8 cellular contexts compared by ENCODE assay signal in the genomic region with DNA sequence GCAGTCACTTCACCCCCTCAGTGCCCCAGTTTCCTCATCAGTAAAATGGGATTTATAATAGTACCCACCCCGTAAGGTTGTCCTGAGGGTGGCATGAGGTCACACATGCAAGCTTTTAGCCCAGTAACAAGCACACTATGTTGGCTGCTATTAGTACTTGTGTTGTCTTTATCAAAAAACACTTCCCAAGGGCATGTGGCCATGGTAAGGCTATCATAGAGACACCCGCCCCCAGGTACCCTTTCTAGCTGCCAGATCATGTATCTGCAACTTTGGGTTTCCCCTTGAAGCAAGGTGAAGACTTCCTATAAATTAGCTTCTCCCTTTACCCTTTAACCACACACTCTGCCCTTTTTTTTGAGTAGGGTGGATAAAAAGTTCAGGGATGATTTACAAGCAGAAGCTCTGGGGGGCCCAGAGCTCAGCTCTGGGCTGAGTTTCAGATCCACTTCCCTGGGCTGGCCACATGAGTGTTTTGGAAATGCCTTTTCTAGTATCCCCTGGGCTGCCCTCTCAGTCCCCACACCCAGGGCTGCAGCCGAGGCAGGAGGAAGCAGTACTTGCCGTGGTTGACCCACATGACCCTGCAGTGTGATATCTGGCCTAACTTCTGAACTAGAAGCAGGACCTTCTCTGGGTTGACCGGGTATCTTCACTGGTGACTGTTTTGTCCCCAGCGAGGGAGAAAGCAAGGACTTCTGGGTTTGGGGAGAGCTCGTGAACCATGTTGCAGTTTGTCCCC. TPM values are rescaled to one million over a fixed set of nuclear protein-coding genes. Genes with fewer than 3 reads are reported as not detected.
A peak's percentile ranks its signal among the peaks of the same experiment; 100 is the strongest.
DNase-seq lines count a peak whose midpoint lies in the region; ATAC-seq, FAIRE-seq and TF ChIP-seq lines count a peak whose summit lies in the region.

No MANE protein-coding gene starts in this region.

- no peak overlapping the region for H2AK5ac ChIP-seq in H1 (ENCODE audit: low read depth, low read length)

- POLR2A ChIA-PET in GM10248 (lab: Yijun Ruan, JAX) = no interaction called here
- POLR2A ChIA-PET in H1 (lab: Charles Lee; ENCODE audit: partially characterized antibody) = interaction anchor here (1.2 to 1.6 kb wide), 3 partner anchors 36 to 269 kb away, joined by 3 to 4 read pairs (median 3); a partner anchor contains a TSS

- no peak overlapping the region for H2BK120ac ChIP-seq in H1 (replicated peaks; ENCODE audit: low read depth, low read length)

- H2BK20ac ChIP-seq in H1 (ENCODE audit: low read length) = no peak overlapping the region

- no peak overlapping the region for H4K5ac ChIP-seq in H1 (ENCODE audit: insufficient read length, low read depth, low read length)

- no peak overlapping the region for H2AFZ ChIP-seq in H1 (ENCODE audit: low read length)
- no peak overlapping the region for H2AFZ ChIP-seq in neural progenitor cell (replicated peaks)

- TF ChIP-seq CTCF in GM10248 (IDR thresholded peaks at IDR 0.05; ENCODE audit: control extremely low read depth, extremely low read depth, low read depth, missing control alignments) = no peak
- TF ChIP-seq CTCF in Peyer's patch (IDR thresholded peaks at IDR 0.05) = no peak
- no peak for TF ChIP-seq CTCF in H1 (IDR thresholded peaks at IDR 0.05; ENCODE audit: control extremely low read depth in 1 of 3, insufficient read depth in 1 of 3, low read depth in 1 of 3, low read length in 3 of 3)
- TF ChIP-seq CTCF in neural progenitor cell (IDR thresholded peaks at IDR 0.05) = no peak
- TF ChIP-seq CTCF in prostate gland (IDR thresholded peaks at IDR 0.05) = no peak

- no peaks in the 10 kb centered on the region for H3K9me3 Mint-ChIP-seq in neural progenitor cell

- H4K20me1 ChIP-seq in H1 (replicated peaks in 1 of 2; ENCODE audit: control insufficient read depth in 1 of 2, insufficient read depth in 2 of 2, low read length in 2 of 2) = peaks cover 9 to 11% of the 10 kb centered on the region in 2 experiments
- H4K20me1 ChIP-seq in neural progenitor cell (ENCODE audit: low read depth) = peaks cover 61% of the 10 kb centered on the region

- H3K79me1 ChIP-seq in H1 (ENCODE audit: low read depth, low read length) = peaks cover 12% of the 10 kb centered on the region

- peak overlapping the region; percentile 88 for H3K27ac Mint-ChIP-seq in neural progenitor cell

- no peak overlapping the region; a peak in 1 of 7 replicates for H3K9ac ChIP-seq in H1 (replicated peaks in 1 of 4; ENCODE audit: extremely low read depth in 1 of 4, low read depth in 3 of 4, low read length in 3 of 4)
- no peak overlapping the region for H3K9ac ChIP-seq in neural progenitor cell

- no peak for TF ChIP-seq EP300 in H1 (IDR thresholded peaks at IDR 0.05; ENCODE audit: borderline replicate concordance in 1 of 2, low read depth in 2 of 2, low read length in 2 of 2)

- H4K91ac ChIP-seq in H1 (replicated peaks; ENCODE audit: insufficient read length, low read length) = no peak overlapping the region

- H4K8ac ChIP-seq in H1 (ENCODE audit: extremely low read depth, insufficient read depth, low read length) = no peak overlapping the region

- H3K27me3 ChIP-seq in Peyer's patch (no peaks in the 10 kb centered on the region), H1 (replicated peaks in 1 of 4; ENCODE audit: control insufficient read depth in 3 of 4, extremely low read depth in 1 of 4, insufficient read depth in 3 of 4, low read length in 3 of 4) (no peaks in the 10 kb centered on the region), neural progenitor cell (no peaks in the 10 kb centered on the region), prostate gland (replicated peaks; ENCODE audit: insufficient read depth) (no peaks in the 10 kb centered on the region)

- H3K4ac ChIP-seq in H1 (replicated peaks; ENCODE audit: insufficient read length, low read depth, low read length) = no peak overlapping the region

- peaks cover 13% of the 10 kb centered on the region for H3K36me3 Mint-ChIP-seq in neural progenitor cell

- H3K23me2 ChIP-seq in H1 (ENCODE audit: low read depth, low read length) = peaks cover 6% of the 10 kb centered on the region; the same call in 1 of the 2 replicates

- TF ChIP-seq POLR2A in Peyer's patch (IDR thresholded peaks at IDR 0.05) = no peak
- no peak for TF ChIP-seq POLR2A in H1 (IDR thresholded peaks at IDR 0.05; ENCODE audit: control extremely low read depth in 1 of 2, low read depth in 2 of 2, low read length in 2 of 2)
- TF ChIP-seq POLR2A in prostate gland (IDR thresholded peaks at IDR 0.05) = no peak

- H3K36me3 ChIP-seq in Peyer's patch (peaks cover 0 to 17% (median 0%) of the 10 kb centered on the region in 3 donors), H1 (ENCODE audit: control insufficient read depth in 2 of 4, insufficient read depth in 4 of 4, low read length in 3 of 4) (peaks cover 0 to 14% (median 4%) of the 10 kb centered on the region in 4 experiments; a peak in 5 of 8 replicates), neural progenitor cell (no peaks in the 10 kb centered on the region), prostate gland (peaks cover 0 to 3% of the 10 kb centered on the region in 2 donors)

- H3K79me2 ChIP-seq in H1 (ENCODE audit: control insufficient read depth in 1 of 2, insufficient read depth in 2 of 2, low read length in 2 of 2) = peaks cover 0 to 11% of the 10 kb centered on the region in 2 experiments; a peak in 1 of 4 replicates
- peaks cover 51% of the 10 kb centered on the region for H3K79me2 ChIP-seq in neural progenitor cell (ENCODE audit: low read depth)

- WGBS in H1 (ENCODE audit: extremely low coverage in 1 of 2, insufficient coverage in 1 of 2, insufficient read length in 1 of 2, insufficient replicate concordance in 2 of 2, low coverage in 1 of 2, low lambda C conversion rate in 2 of 2, missing lambda C conversion rate in 1 of 2), 2 experiments = 88% methylated on average over 7 of the region's 7 CpGs; no CpG with 5 or more reads in 1 of the 2 experiments
- 56% methylated on average over 7 of the region's 7 CpGs for WGBS in prostate gland

- H3K4me3 Mint-ChIP-seq in neural progenitor cell = peak overlapping the region; percentile 92

- H3K4me2 ChIP-seq in H1 (ENCODE audit: insufficient read depth in 1 of 2, low read depth in 2 of 2, low read length in 2 of 2) = peak overlapping the region; percentile 4 to 93; a peak in 2 of 4 replicates
- H3K4me2 ChIP-seq in neural progenitor cell = peak overlapping the region; percentile 99

- H3K4me3 ChIP-seq in Peyer's patch (peak overlapping the region in 2 of 4 donors; percentile 6 to 93), H1 (ENCODE audit: extremely low read depth in 1 of 4, insufficient read depth in 2 of 4, low read depth in 3 of 4, low read length in 4 of 4) (no peak overlapping the region), neural progenitor cell (no peak overlapping the region), prostate gland (no peak overlapping the region)

- H3K27ac ChIP-seq in Peyer's patch = peak overlapping the region in 3 of 4 donors; percentile 21 to 87 (median 73)
- H3K27ac ChIP-seq in H1 (ENCODE audit: low read depth, low read length) = no peak overlapping the region
- H3K27ac ChIP-seq in neural progenitor cell = no peak overlapping the region
- no peak overlapping the region for H3K27ac ChIP-seq in prostate gland

- H2BK15ac ChIP-seq in H1 (ENCODE audit: low read length) = no peak overlapping the region

- H3K14ac ChIP-seq in H1 (ENCODE audit: insufficient read length) = no peak overlapping the region

- H3K9me3 ChIP-seq in Peyer's patch (no peaks in the 10 kb centered on the region), H1 (ENCODE audit: insufficient read depth in 2 of 2, low read depth in 1 of 2, low read length in 1 of 2) (no peaks in the 10 kb centered on the region), neural progenitor cell (ENCODE audit: low read depth) (no peaks in the 10 kb centered on the region), prostate gland (no peaks in the 10 kb centered on the region)

- H3K23ac ChIP-seq in H1 (ENCODE audit: insufficient read length) = no peak overlapping the region

- no peak overlapping the region for H2BK5ac ChIP-seq in H1 (ENCODE audit: low read depth, low read length)

- no peak overlapping the region for H3K56ac ChIP-seq in H1 (replicated peaks; ENCODE audit: insufficient read length, low read depth, low read length)

- FAIRE-seq in H1 (lab: Jason Lieb, UNC) = no peak

- no peak overlapping the region for H2BK12ac ChIP-seq in H1 (ENCODE audit: low read depth, low read length)

- H3K18ac ChIP-seq in H1 (ENCODE audit: extremely low read depth, low read length) = no peak overlapping the region

- peaks cover 14% of the 10 kb centered on the region for H3K27me3 Mint-ChIP-seq in neural progenitor cell (ENCODE audit: insufficient read depth, low read depth)

- ATAC-seq in GM18519 (IDR thresholded peaks at IDR 0.05; ENCODE audit: low FRiP score, unreplicated experiment) = no peak
- ATAC-seq in GM18909 (IDR thresholded peaks at IDR 0.05; ENCODE audit: poor library complexity, unreplicated experiment) = no peak

- peaks cover 21% of the 10 kb centered on the region for H3F3A ChIP-seq in neural progenitor cell (ENCODE audit: low read depth)

- TF ChIP-seq RAD21 in H1 (IDR thresholded peaks at IDR 0.05 in 1 of 2, conservative IDR thresholded peaks at IDR 0.05 in 1 of 2; ENCODE audit: low read depth in 2 of 2, low read length in 2 of 2) = no peak

- H3K4me1 ChIP-seq in Peyer's patch = peaks cover 3 to 39% (median 20%) of the 10 kb centered on the region in 4 donors
- peaks cover 6 to 9% (median 7%) of the 10 kb centered on the region in 4 experiments; a peak in 6 of 7 replicates for H3K4me1 ChIP-seq in H1 (replicated peaks in 1 of 4; ENCODE audit: control insufficient read depth in 3 of 4, insufficient read depth in 4 of 4, low read length in 3 of 4)
- peaks cover 30% of the 10 kb centered on the region for H3K4me1 ChIP-seq in neural progenitor cell
- H3K4me1 ChIP-seq in prostate gland (replicated peaks) = peaks cover 18% of the 10 kb centered on the region

- peaks cover 30% of the 10 kb centered on the region for H3K4me1 Mint-ChIP-seq in neural progenitor cell

- intact Hi-C loops in prostate gland (cut with DNase I) = no loop called here

- DNase-seq in GM10248 (ENCODE audit: extremely low spot score) (peak; percentile 42), Peyer's patch (peak in 2 of 3 donors; percentile 51 to 62), H1 (ENCODE audit: low read depth in 1 of 2, low spot score in 2 of 2) (no peak), neural progenitor cell (ENCODE audit: low spot score) (no peak), prostate gland (ENCODE audit: low spot score) (no peak)
- DNase-seq in activated CD8-positive, alpha-beta memory T cell treated with anti-CD3 and anti-CD28 coated beads for 24 hours = no peak

- CTCF ChIA-PET in GM10248 (lab: Yijun Ruan, JAX) = interaction anchor here (0.8 to 2.3 kb wide), 6 partner anchors 10 to 229 kb away, joined by 3 to 10 read pairs (median 4); no protein-coding TSS in a partner anchor
- CTCF ChIA-PET in H1 (lab: Charles Lee; ENCODE audit: partially characterized antibody) = interaction anchor here (0.6 to 12.8 kb wide), 6 partner anchors 10 to 290 kb away, joined by 3 to 125 read pairs (median 4); a partner anchor contains a TSS

RNA-seq across cellular contexts. Expression of a gene that starts 2.0 kb away (rescaled TPM):
- 10 to 100 TPM; 12.4 to 40.3 (median 29.0) TPM for total RNA-seq in Peyer's patch
- total RNA-seq in H1 (2021; fragmentation: NEBNext Ultra II Directional; extraction: Animal tissue kit (Norgen Biotek cat#: 25700)) = 29.2 and 29.7 TPM in 2 replicates
- polyA plus RNA-seq in H1 (2011; rRNA removed) = 49.8 and 61.3 TPM in 2 replicates
- polyA plus RNA-seq in H1 (2011; cell fraction: cytosol; rRNA removed) = 38.2 TPM
- polyA plus RNA-seq in H1 (2011; cell fraction: nucleus; rRNA removed) = 48.3 TPM
- 16.3 to 34.7 TPM (median 30.6 TPM) in 4 replicates for polyA plus RNA-seq in H1 (2012, experiment 1 of 2)
- polyA plus RNA-seq in H1 (2012, experiment 2 of 2) = 31.7 TPM
- 30.5 TPM for polyA plus RNA-seq in H1 (2013, experiment 1 of 2)
- 34.5 TPM for polyA plus RNA-seq in H1 (2013, experiment 2 of 2)
- polyA minus RNA-seq in H1 (2011; rRNA and poly(A)+ RNA removed) = 47.7 and 51.8 TPM in 2 replicates
- polyA minus RNA-seq in H1 (2011; cell fraction: cytosol; rRNA and poly(A)+ RNA removed) = 24.8 TPM
- polyA minus RNA-seq in H1 (2011; cell fraction: nucleus; rRNA and poly(A)+ RNA removed) = 16.9 TPM
- total RNA-seq in neural progenitor cell (ENCODE audit: low replicate concordance) = 30.4 and 52.2 TPM in 2 replicates
- 10 to 100 TPM; 20.0 to 30.7 TPM for total RNA-seq in prostate gland

RNA-seq across cellular contexts. Expression of a gene that starts 34.4 kb away (rescaled TPM):
- total RNA-seq in Peyer's patch (10 to 100 TPM; 19.8 to 66.6 (median 44.6) TPM), neural progenitor cell (ENCODE audit: low replicate concordance) (0.21 and 0.99 TPM in 2 replicates), prostate gland (10 to 100 TPM; 39.2 to 80.7 TPM)
- 3.9 and 4.0 TPM in 2 replicates for total RNA-seq in H1 (2021; fragmentation: NEBNext Ultra II Directional; extraction: Animal tissue kit (Norgen Biotek cat#: 25700))
- 3.3 and 4.2 TPM in 2 replicates for polyA plus RNA-seq in H1 (2011; rRNA removed)
- polyA plus RNA-seq in H1 (2011; cell fraction: cytosol; rRNA removed) = 3.6 TPM
- 3.2 TPM for polyA plus RNA-seq in H1 (2011; cell fraction: nucleus; rRNA removed)
- 5.0 to 6.8 TPM (median 6.0 TPM) in 4 replicates for polyA plus RNA-seq in H1 (2012, experiment 1 of 2)
- polyA plus RNA-seq in H1 (2012, experiment 2 of 2) = 4.0 TPM
- polyA plus RNA-seq in H1 (2013, experiment 1 of 2) = 4.2 TPM
- polyA plus RNA-seq in H1 (2013, experiment 2 of 2) = 5.1 TPM
- polyA minus RNA-seq in H1 (2011; rRNA and poly(A)+ RNA removed) = 0.47 and 1.8 TPM in 2 replicates
- 4.6 TPM for polyA minus RNA-seq in H1 (2011; cell fraction: cytosol; rRNA and poly(A)+ RNA removed)
- polyA minus RNA-seq in H1 (2011; cell fraction: nucleus; rRNA and poly(A)+ RNA removed) = 3.7 TPM

RNA-seq across cellular contexts. Expression of a gene that starts 40.8 kb away (rescaled TPM):
- total RNA-seq in Peyer's patch (10 to 100 TPM in 3 of 4 donors, 1 to 10 TPM in 1; 9.9 to 24.5 (median 18.1) TPM), neural progenitor cell (ENCODE audit: low replicate concordance) (19.4 and 19.7 TPM in 2 replicates), prostate gland (10 to 100 TPM; 26.4 to 32.4 TPM)
- total RNA-seq in H1 (2021; fragmentation: NEBNext Ultra II Directional; extraction: Animal tissue kit (Norgen Biotek cat#: 25700)) = 8.5 and 9.3 TPM in 2 replicates
- 20.9 and 22.4 TPM in 2 replicates for polyA plus RNA-seq in H1 (2011; rRNA removed)
- polyA plus RNA-seq in H1 (2011; cell fraction: cytosol; rRNA removed) = 16.0 TPM
- polyA plus RNA-seq in H1 (2011; cell fraction: nucleus; rRNA removed) = 16.6 TPM
- 9.2 to 10.6 TPM (median 10.1 TPM) in 4 replicates for polyA plus RNA-seq in H1 (2012, experiment 1 of 2)
- 8.2 TPM for polyA plus RNA-seq in H1 (2012, experiment 2 of 2)
- polyA plus RNA-seq in H1 (2013, experiment 1 of 2) = 12.0 TPM
- 12.7 TPM for polyA plus RNA-seq in H1 (2013, experiment 2 of 2)
- polyA minus RNA-seq in H1 (2011; rRNA and poly(A)+ RNA removed) = 27.9 and 31.5 TPM in 2 replicates
- polyA minus RNA-seq in H1 (2011; cell fraction: cytosol; rRNA and poly(A)+ RNA removed) = 8.4 TPM
- polyA minus RNA-seq in H1 (2011; cell fraction: nucleus; rRNA and poly(A)+ RNA removed) = 14.2 TPM

Comparison
In these comparisons a context has a peak if more than half of its experiments do, and no peak if none do; other contexts are left out.
1. DNase-seq: peak in GM10248 (single experiment) and Peyer's patch (2 of 3); none in H1 (0 of 2), neural progenitor cell (single experiment), activated CD8-positive, alpha-beta memory T cell treated with anti-CD3 and anti-CD28 coated beads for 24 hours (single experiment) and prostate gland (single experiment).
2. H3K27ac ChIP-seq: peak in Peyer's patch (3 of 4); none in H1 (single experiment), neural progenitor cell (single experiment) and prostate gland (0 of 2).